In the genomic region with DNA sequence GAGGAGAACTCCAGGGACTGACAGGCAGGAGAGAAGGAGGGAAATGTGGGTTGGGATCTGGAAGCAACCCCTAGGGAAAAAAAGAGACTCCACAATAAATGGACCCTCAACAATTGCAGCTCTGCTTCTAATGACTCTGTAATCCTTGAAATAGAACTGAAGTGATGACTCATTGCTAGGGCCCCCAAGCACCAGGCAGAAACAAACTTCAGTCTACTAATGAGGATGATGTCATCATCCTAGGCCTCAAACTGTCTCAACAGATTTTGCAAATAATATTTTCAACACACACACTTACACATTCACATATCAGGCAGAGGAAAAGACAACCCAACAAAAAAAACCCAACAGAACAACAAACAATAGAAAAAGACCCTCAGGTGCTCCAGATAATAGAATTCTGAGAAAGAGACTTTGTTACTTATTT, we compare ENCODE assay signal across 8 cellular contexts.
A peak's percentile ranks its signal among the peaks of the same experiment; 100 is the strongest.
DNase-seq lines count a peak whose midpoint lies in the region; ATAC-seq, FAIRE-seq and TF ChIP-seq lines count a peak whose summit lies in the region.

No MANE protein-coding gene starts in this region.

- H3K27ac Mint-ChIP-seq in CD14-positive monocyte, result peak overlapping the region; percentile 92 to 96 (median 95)
- no peak overlapping the region for H3K27ac Mint-ChIP-seq in WTC11

- H3K36me3 Mint-ChIP-seq in CD14-positive monocyte (peaks cover 19 to 37% of the 10 kb centered on the region in 2 donors), WTC11 (peaks cover 19% of the 10 kb centered on the region)

- ATAC-seq in WTC11, result no peak
- ATAC-seq in HG03469 (IDR thresholded peaks at IDR 0.05; ENCODE audit: unreplicated experiment), result no peak
- no peak for ATAC-seq in GM18511 (IDR thresholded peaks at IDR 0.05; ENCODE audit: unreplicated experiment)

- H3K9me3 Mint-ChIP-seq in CD14-positive monocyte (peaks cover 0 to 3% (median 0%) of the 10 kb centered on the region in 7 donors), WTC11 (peaks cover 21% of the 10 kb centered on the region)

- POLR2A ChIA-PET in WTC11 (lab: Charles Lee), result no interaction called here

- intact Hi-C loops in CD14-positive monocyte (cut with micrococcal nuclease), result loop anchor here in 1 of 2 donors (10.0 kb wide), 1 partner anchor 207 kb away; no protein-coding TSS in a partner anchor

- TF ChIP-seq CTCF in CD14-positive monocyte (IDR thresholded peaks at IDR 0.05), result no peak
- no peak for TF ChIP-seq CTCF in WTC11 (IDR thresholded peaks at IDR 0.05)

- H3K27me3 Mint-ChIP-seq in CD14-positive monocyte (ENCODE audit: low read depth in 3 of 3) (no peaks in the 10 kb centered on the region), WTC11 (ENCODE audit: low read depth) (no peaks in the 10 kb centered on the region)

- DNase-seq in CD14-positive monocyte (ENCODE audit: low spot score), result peak; percentile 71
- peak; percentile 66 for DNase-seq in HS-5 (ENCODE audit: low read depth)
- DNase-seq in WTC11 (ENCODE audit: low spot score), result no peak
- DNase-seq in GM19238 (ENCODE audit: insufficient read length, low spot score), result no peak
- DNase-seq in HT-29 (ENCODE audit: low spot score), result no peak

- CTCF ChIA-PET in WTC11 (lab: Charles Lee), result no interaction called here

- H3K4me1 Mint-ChIP-seq in CD14-positive monocyte (peaks cover 97% of the 10 kb centered on the region), WTC11 (peaks cover 39% of the 10 kb centered on the region)

- H3K4me3 Mint-ChIP-seq in CD14-positive monocyte, result peak overlapping the region; percentile 3 to 65
- no peak overlapping the region for H3K4me3 Mint-ChIP-seq in WTC11

- peak; percentile 94 for FAIRE-seq in islet of Langerhans (lab: Jason Lieb, UNC)

TF ChIP-seq in WTC11, 78 proteins besides CTCF, POLR2A, EP300 and RAD21:
- TF ChIP-seq, protein P1, sequence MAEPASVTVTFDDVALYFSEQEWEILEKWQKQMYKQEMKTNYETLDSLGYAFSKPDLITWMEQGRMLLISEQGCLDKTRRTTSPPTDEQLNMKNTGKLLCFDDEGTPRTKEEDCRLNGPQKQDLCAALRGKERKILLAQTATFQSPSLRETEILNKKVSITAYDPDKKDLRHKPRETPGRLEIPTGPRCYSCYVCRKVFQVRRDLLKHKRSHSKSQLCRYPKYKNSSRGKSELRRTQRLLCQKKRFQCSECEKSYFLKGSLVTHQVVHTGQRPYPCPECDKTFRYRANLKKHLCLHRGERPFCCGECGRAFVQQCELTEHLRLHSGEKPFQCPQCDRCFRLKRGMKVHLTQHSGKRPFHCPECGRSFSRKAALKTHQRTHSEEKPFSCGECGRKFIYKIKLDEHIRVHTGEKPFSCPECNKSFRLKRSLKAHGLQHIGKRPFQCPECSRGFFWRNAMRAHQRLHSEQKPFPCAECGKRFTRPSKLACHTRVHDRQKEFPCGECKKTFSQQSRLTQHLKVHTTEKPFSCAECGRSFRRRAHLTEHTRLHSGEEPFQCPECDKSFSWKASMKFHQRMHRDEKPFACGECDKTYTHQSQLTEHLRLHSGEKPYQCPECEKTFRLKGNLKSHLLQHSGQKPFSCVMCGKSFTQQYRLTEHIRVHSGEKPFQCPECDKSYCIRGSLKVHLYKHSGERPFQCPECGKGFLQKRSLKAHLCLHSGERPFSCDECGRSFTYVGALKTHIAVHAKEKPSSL (CRISPR knock-in tag; conservative IDR thresholded peaks at IDR 0.05), result no peak
- TF ChIP-seq ZNF219 (CRISPR knock-in tag; IDR thresholded peaks at IDR 0.05; ENCODE audit: borderline replicate concordance) (no peak), FOXP1 (CRISPR knock-in tag; IDR thresholded peaks at IDR 0.05; ENCODE audit: borderline replicate concordance) (no peak), ETV6 (CRISPR knock-in tag; IDR thresholded peaks at IDR 0.05) (no peak), CREB1 (CRISPR knock-in tag; IDR thresholded peaks at IDR 0.05) (no peak), JUN (CRISPR knock-in tag; IDR thresholded peaks at IDR 0.05) (no peak), GABPB1 (CRISPR knock-in tag; IDR thresholded peaks at IDR 0.05) (peak; percentile 70; the same call in 1 of the 2 replicates)

Comparison
In these comparisons a context has a peak if more than half of its experiments do, and no peak if none do; other contexts are left out.
1. DNase-seq: peak in CD14-positive monocyte (single experiment) and HS-5 (single experiment); none in WTC11 (single experiment), GM19238 (single experiment) and HT-29 (single experiment).